In genomic region chr9:133797406-133798150, GRCh38 we compare ENCODE assay signal across 29 cellular contexts.
"Had no signal": no experiment of that assay in that cellular context is flagged by ENCODE, and none has a peak within 500 bp of the region (broad histone marks: within the 10 kb centered on the region; RNA-seq: fewer than 3 reads in every experiment).

No MANE protein-coding gene starts in this region.

- H3K27me3 Mint-ChIP-seq: activated CD4-positive, alpha-beta T cell treated with anti-CD3 and anti-CD28 coated beads, Interleukin-2, amount 10 ng/mL, durations not matched to agents 7 days and 5 days; activated naive CD8-positive, alpha-beta T cell; activated naive CD8-positive, alpha-beta T cell treated with anti-CD3 and anti-CD28 coated beads, Interleukin-2, amount 50 U/mL, for 24 hours; activated T-cell treated with anti-CD3 and anti-CD28 coated beads, Interleukin-2, amount 50 U/mL, for 24 hours had no signal

- H3K36me3 Mint-ChIP-seq: activated naive CD4-positive, alpha-beta T cell treated with anti-CD3 and anti-CD28 coated beads, Interleukin-2, amount 10 ng/mL, durations not matched to agents 7 days and 5 days; activated naive CD8-positive, alpha-beta T cell had no signal

- H3K36me3 ChIP-seq: cardiac muscle cell, MG63 had no signal

- H3K27me3 ChIP-seq: cardiac muscle cell, MG63 had no signal

- H3K27ac ChIP-seq: cardiac muscle cell, VCaP had no signal

- H3K27ac Mint-ChIP-seq: activated CD4-positive, alpha-beta T cell treated with anti-CD3 and anti-CD28 coated beads, Interleukin-2, amount 10 ng/mL, durations not matched to agents 7 days and 5 days; activated CD8-positive, alpha-beta T cell treated with anti-CD3 and anti-CD28 coated beads, Interleukin-2, amount 10 ng/mL, durations not matched to agents 7 days and 5 days; activated naive CD4-positive, alpha-beta T cell treated with anti-CD3 and anti-CD28 coated beads, Interleukin-2, amount 10 ng/mL, durations not matched to agents 7 days and 5 days; activated naive CD8-positive, alpha-beta T cell; activated naive CD8-positive, alpha-beta T cell treated with anti-CD3 and anti-CD28 coated beads, Interleukin-2, amount 50 U/mL, for 24 hours; activated T-cell treated with anti-CD3 and anti-CD28 coated beads, Interleukin-2, amount 50 U/mL, for 24 hours had no signal

- DNase-seq: activated CD4-positive, alpha-beta T cell treated with anti-CD3 and anti-CD28 coated beads, Interleukin-2, amount 10 ng/mL, durations not matched to agents 7 days and 5 days; activated CD4-positive, alpha-beta T cell treated with anti-CD3 and anti-CD28 coated beads, Interleukin-2, amount 50 U/mL, for 48 hours; activated CD8-positive, alpha-beta T cell treated with anti-CD3 and anti-CD28 coated beads, Interleukin-2, amount 10 ng/mL, durations not matched to agents 7 days and 5 days; activated naive CD4-positive, alpha-beta T cell treated with anti-CD3 and anti-CD28 coated beads, Interleukin-2, amount 10 ng/mL, durations not matched to agents 7 days and 5 days; activated naive CD8-positive, alpha-beta T cell treated with anti-CD3 and anti-CD28 coated beads, Interleukin-2, amount 50 U/mL, for 24 hours; activated T-cell treated with anti-CD3 and anti-CD28 coated beads, Interleukin-2, amount 50 U/mL, for 24 hours; anterior cingulate cortex; Kasumi-1; KG1; MG63; NCI-H1092; NCI-H1436 treated with DMSO at 0.1 percent for 48 hours; NCI-H187; NCI-H2029 treated with DMSO at 0.1 percent for 48 hours; NCI-H2107; NCI-H510A; NCI-H526; NCI-H748 treated with DMSO at 0.1 percent for 48 hours; NK-92 treated with Interleukin-12 subunit alpha and Interleukin-12 subunit beta, amount 100 ng/mL, for 24 hours; PC-3; Right ventricle myocardium superior; SW 1271; T-helper 1 cell; T-helper 2 cell; T-helper 9 cell had no signal

- ATAC-seq: activated CD8-positive, alpha-beta T cell treated with anti-CD3 and anti-CD28 coated beads, Interleukin-2, amount 10 ng/mL, durations not matched to agents 7 days and 5 days; activated naive CD8-positive, alpha-beta T cell treated with anti-CD3 and anti-CD28 coated beads, Interleukin-2, amount 50 U/mL, for 24 hours; PC-3 had no signal

- H3K9me3 ChIP-seq: MG63 had no signal

- FAIRE-seq: RCC 7860 had no signal

- H3K9me3 Mint-ChIP-seq: activated CD4-positive, alpha-beta T cell treated with anti-CD3 and anti-CD28 coated beads, Interleukin-2, amount 10 ng/mL, durations not matched to agents 7 days and 5 days; activated naive CD4-positive, alpha-beta T cell treated with anti-CD3 and anti-CD28 coated beads, Interleukin-2, amount 10 ng/mL, durations not matched to agents 7 days and 5 days; activated naive CD8-positive, alpha-beta T cell treated with anti-CD3 and anti-CD28 coated beads, Interleukin-2, amount 50 U/mL, for 24 hours; activated T-cell treated with anti-CD3 and anti-CD28 coated beads, Interleukin-2, amount 50 U/mL, for 24 hours had no signal

- H3K4me3 Mint-ChIP-seq: activated CD4-positive, alpha-beta T cell treated with anti-CD3 and anti-CD28 coated beads, Interleukin-2, amount 10 ng/mL, durations not matched to agents 7 days and 5 days; activated CD8-positive, alpha-beta T cell treated with anti-CD3 and anti-CD28 coated beads, Interleukin-2, amount 10 ng/mL, durations not matched to agents 7 days and 5 days; activated naive CD4-positive, alpha-beta T cell treated with anti-CD3 and anti-CD28 coated beads, Interleukin-2, amount 10 ng/mL, durations not matched to agents 7 days and 5 days; activated naive CD8-positive, alpha-beta T cell; activated naive CD8-positive, alpha-beta T cell treated with anti-CD3 and anti-CD28 coated beads, Interleukin-2, amount 50 U/mL, for 24 hours; activated T-cell treated with anti-CD3 and anti-CD28 coated beads, Interleukin-2, amount 50 U/mL, for 24 hours had no signal

- H3K4me3 ChIP-seq: cardiac muscle cell, MG63 had no signal
